In the genomic region with DNA sequence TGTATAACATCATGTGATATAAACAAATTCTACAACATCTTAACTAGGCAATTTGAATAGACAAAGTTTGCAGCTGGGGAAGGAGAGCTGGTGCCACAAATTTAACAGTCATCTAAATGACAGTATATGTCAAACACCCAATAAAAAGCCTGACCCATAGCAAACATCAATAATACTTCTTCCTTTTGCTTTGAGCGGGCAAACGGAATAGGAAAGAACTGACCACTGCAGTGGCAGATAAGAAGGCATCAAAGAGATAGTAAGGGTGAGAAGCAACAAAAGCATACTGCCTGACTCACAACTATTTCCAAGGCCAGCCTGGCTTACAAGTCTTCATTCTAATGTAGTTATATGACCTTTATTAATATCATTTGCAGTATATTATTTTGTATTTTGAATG, we compare ENCODE assay signal across 31 cellular contexts.
"Had no signal": no experiment of that assay in that cellular context is flagged by ENCODE, and none has a peak within 500 bp of the region (broad histone marks: within the 10 kb centered on the region; RNA-seq: fewer than 3 reads in every experiment).

No MANE protein-coding gene starts in this region.

- DNase-seq: activated CD4-positive, alpha-beta memory T cell treated with anti-CD3 and anti-CD28 coated beads for 36 hours; activated CD4-positive, alpha-beta T cell treated with anti-CD3 and anti-CD28 coated beads for 36 hours; activated CD4-positive, alpha-beta T cell treated with anti-CD3 and anti-CD28 coated beads, Interleukin-2, amount 10 ng/mL, durations not matched to agents 24 days and 14 days; activated CD4-positive, CD25-positive, alpha-beta regulatory T cell; activated CD4-positive, CD25-positive, alpha-beta regulatory T cell treated with anti-CD3 and anti-CD28 coated beads, Interleukin-2, amount 50 U/mL, for 72 hours; activated CD8-positive, alpha-beta memory T cell treated with anti-CD3 and anti-CD28 coated beads, Interleukin-2, amount 10 ng/mL, durations not matched to agents 7 days and 5 days; activated CD8-positive, alpha-beta memory T cell treated with anti-CD3 and anti-CD28 coated beads, Interleukin-2, amount 50 U/mL, for 4 hours; activated CD8-positive, alpha-beta T cell treated with anti-CD3 and anti-CD28 coated beads, Interleukin-2, amount 10 ng/mL, durations not matched to agents 7 days and 5 days; activated gamma-delta T cell; activated naive CD4-positive, alpha-beta T cell; activated naive CD4-positive, alpha-beta T cell treated with anti-CD3 and anti-CD28 coated beads, Interleukin-2, amount 10 ng/mL, durations not matched to agents 7 days and 5 days; activated naive CD8-positive, alpha-beta T cell treated with anti-CD3 and anti-CD28 coated beads, Interleukin-2, amount 10 ng/mL, durations not matched to agents 7 days and 5 days; activated T-cell treated with anti-CD3 and anti-CD28 coated beads, Interleukin-2, amount 50 U/mL, for 1 hour; activated T-cell treated with anti-CD3 and anti-CD28 coated beads, Interleukin-2, amount 50 U/mL, for 48 hours; amniotic stem cell; anterior cingulate cortex; brain microvascular endothelial cell; dorsolateral prefrontal cortex; effector memory CD4-positive, alpha-beta T cell; endodermal cell; esophagus squamous epithelium; foreskin melanocyte; head of caudate nucleus; hippocampal formation; T-helper 1 cell; T-helper 17 cell; T1000 had no signal

- H3K36me3 ChIP-seq: brain microvascular endothelial cell, esophagus squamous epithelium had no signal

- FAIRE-seq: astrocyte, bronchial epithelial cell had no signal

- H3K4me3 ChIP-seq: coronary artery, dorsolateral prefrontal cortex, esophagus squamous epithelium had no signal

- H3K27me3 ChIP-seq: brain microvascular endothelial cell, dorsolateral prefrontal cortex, esophagus squamous epithelium had no signal

- H3K4me1 ChIP-seq: esophagus squamous epithelium had no signal

- ATAC-seq: activated CD4-positive, alpha-beta T cell treated with anti-CD3 and anti-CD28 coated beads for 36 hours; activated CD8-positive, alpha-beta memory T cell treated with anti-CD3 and anti-CD28 coated beads, Interleukin-2, amount 10 ng/mL, durations not matched to agents 7 days and 5 days; activated CD8-positive, alpha-beta T cell treated with anti-CD3 and anti-CD28 coated beads, Interleukin-2, amount 10 ng/mL, durations not matched to agents 7 days and 5 days; activated naive CD4-positive, alpha-beta T cell treated with anti-CD3 and anti-CD28 coated beads, Interleukin-2, amount 50 U/mL, for 72 hours; T-helper 17 cell had no signal
